16 cellular contexts compared by ENCODE assay signal in genomic region chr7:30752979-30753378, GRCh38. TPM values are rescaled to one million over a fixed set of nuclear protein-coding genes. Genes with fewer than 3 reads are reported as not detected.
DNase-seq lines count a peak whose midpoint lies in the region; ATAC-seq and TF ChIP-seq lines count a peak whose summit lies in the region.
"Had no signal": no experiment of that assay in that cellular context is flagged by ENCODE, and none has a peak within 500 bp of the region (broad histone marks: within the 10 kb centered on the region; RNA-seq: fewer than 3 reads in every experiment).

No MANE protein-coding gene starts in this region.

- H3K9me3 Mint-ChIP-seq in chondrocyte (ENCODE audit: low read depth): no peaks in the 10 kb centered on the region
- H3K9me3 Mint-ChIP-seq in WTC11: peaks cover 14% of the 10 kb centered on the region
- H3K9me3 Mint-ChIP-seq: activated T-helper 17 cell treated with anti-CD3 and anti-CD28 coated beads, Interleukin-2, amount 50 U/mL, for 72 hours had no signal

- CTCF ChIA-PET in WTC11 (lab: Charles Lee): no interaction called here

- in situ Hi-C loops in gastrocnemius medialis (cut with MboI; ENCODE audit: low sequenced_read_pairs in 4 of 4): no loop called here

- H3K4me1 Mint-ChIP-seq in chondrocyte (ENCODE audit: low read depth) (peaks cover 70% of the 10 kb centered on the region), WTC11 (no peaks in the 10 kb centered on the region)
- H3K4me1 Mint-ChIP-seq: activated T-helper 17 cell treated with anti-CD3 and anti-CD28 coated beads, Interleukin-2, amount 50 U/mL, for 72 hours had no signal

- H3K4me1 ChIP-seq in gastrocnemius medialis: peaks cover 52 to 55% of the 10 kb centered on the region in 2 donors
- H3K4me1 ChIP-seq: BLaER1 treated with 17β-estradiol and CSF1 and Interleukin-3, amounts not matched to agents 10 nM and 100 nM had no signal

- H3K36me3 Mint-ChIP-seq in chondrocyte (ENCODE audit: low read depth): peaks cover 10% of the 10 kb centered on the region
- peaks cover 3% of the 10 kb centered on the region; the same call in 1 of the 2 replicates for H3K36me3 Mint-ChIP-seq in WTC11

- H3K27ac ChIP-seq in gastrocnemius medialis: peak overlapping the region; percentile 66 to 77 (median 73)
- H3K27ac ChIP-seq: BLaER1 treated with 17β-estradiol and CSF1 and Interleukin-3, amounts not matched to agents 10 nM and 100 nM had no signal

- H3K27me3 Mint-ChIP-seq in chondrocyte (ENCODE audit: low read depth) (no peaks in the 10 kb centered on the region), WTC11 (ENCODE audit: low read depth) (peaks cover 2% of the 10 kb centered on the region; the same call in 1 of the 2 replicates)
- H3K27me3 Mint-ChIP-seq: activated T-helper 17 cell treated with anti-CD3 and anti-CD28 coated beads, Interleukin-2, amount 50 U/mL, for 72 hours had no signal

- ATAC-seq in left colon (peak; percentile 14), gastrocnemius medialis (peak; percentile 59 to 72), WTC11 (no peak)
- ATAC-seq: activated T-helper 17 cell treated with anti-CD3 and anti-CD28 coated beads, Interleukin-2, amount 50 U/mL, for 72 hours; HCT116 had no signal

- TF ChIP-seq POLR2A in gastrocnemius medialis (IDR thresholded peaks at IDR 0.05): no peak

- H3K27me3 ChIP-seq in gastrocnemius medialis: no peaks in the 10 kb centered on the region
- H3K27me3 ChIP-seq: BLaER1 treated with 17β-estradiol and CSF1 and Interleukin-3, amounts not matched to agents 10 nM and 100 nM had no signal

- no peaks in the 10 kb centered on the region for H3K36me3 ChIP-seq in gastrocnemius medialis
- H3K36me3 ChIP-seq: BLaER1 treated with 17β-estradiol and CSF1 and Interleukin-3, amounts not matched to agents 10 nM and 100 nM had no signal

- H3K9me3 ChIP-seq in gastrocnemius medialis: no peaks in the 10 kb centered on the region

- POLR2A ChIA-PET in WTC11 (lab: Charles Lee): no interaction called here

- peak overlapping the region; percentile 4 to 40 (median 23) for H3K4me3 ChIP-seq in gastrocnemius medialis
- H3K4me3 ChIP-seq: BLaER1 treated with 17β-estradiol and CSF1 and Interleukin-3, amounts not matched to agents 10 nM and 100 nM had no signal

- peak overlapping the region; percentile 78 for H3K27ac Mint-ChIP-seq in chondrocyte (ENCODE audit: unreplicated experiment)
- no peak overlapping the region for H3K27ac Mint-ChIP-seq in WTC11
- H3K27ac Mint-ChIP-seq: activated T-helper 17 cell treated with anti-CD3 and anti-CD28 coated beads, Interleukin-2, amount 50 U/mL, for 72 hours had no signal

- peak overlapping the region; percentile 80 for H3K4me3 Mint-ChIP-seq in chondrocyte (ENCODE audit: unreplicated experiment)
- no peak overlapping the region for H3K4me3 Mint-ChIP-seq in WTC11
- H3K4me3 Mint-ChIP-seq: activated T-helper 17 cell treated with anti-CD3 and anti-CD28 coated beads, Interleukin-2, amount 50 U/mL, for 72 hours had no signal

- intact Hi-C loops in left colon (cut with DNase I, micrococcal nuclease) (no loop called here), gastrocnemius medialis (cut with DNase I; ENCODE audit: low total_unique reads) (no loop called here)

- TF ChIP-seq CTCF in chondrocyte (IDR thresholded peaks at IDR 0.05): no peak
- no peak for TF ChIP-seq CTCF in gastrocnemius medialis (IDR thresholded peaks at IDR 0.05 in 4 of 5, conservative IDR thresholded peaks at IDR 0.05 in 1 of 5)
- no peak for TF ChIP-seq CTCF in WTC11 (IDR thresholded peaks at IDR 0.05)

- DNase-seq in DMS 273 (lab: John Stamatoyannopoulos, UW; ENCODE audit: unreplicated experiment): peak; percentile 95
- DNase-seq in chondrocyte (ENCODE audit: low spot score): no peak
- DNase-seq in left colon: peak; percentile 59 to 70
- DNase-seq in gastrocnemius medialis: peak; percentile 39 to 84
- DNase-seq in SKM-1 treated with dmso at 0.1 percent for 144 hours (lab: John Stamatoyannopoulos, UW; ENCODE audit: unreplicated experiment): no peak
- DNase-seq in activated gamma-delta T cell (lab: John Stamatoyannopoulos, UW): no peak
- no peak for DNase-seq in COLO829 (ENCODE audit: low spot score)
- no peak for DNase-seq in WTC11 (ENCODE audit: low spot score)
- DNase-seq: activated CD4-positive, CD25-positive, alpha-beta regulatory T cell treated with anti-CD3 and anti-CD28 coated beads, Interleukin-2, amount 50 U/mL, for 72 hours; effector CD8-positive, alpha-beta T cell; Kasumi-1; SHP77 treated with DMSO at 0.1 percent for 48 hours had no signal

TF ChIP-seq in WTC11, 78 proteins besides CTCF, POLR2A, EP300 and RAD21:
- TF ChIP-seq, protein P1, sequence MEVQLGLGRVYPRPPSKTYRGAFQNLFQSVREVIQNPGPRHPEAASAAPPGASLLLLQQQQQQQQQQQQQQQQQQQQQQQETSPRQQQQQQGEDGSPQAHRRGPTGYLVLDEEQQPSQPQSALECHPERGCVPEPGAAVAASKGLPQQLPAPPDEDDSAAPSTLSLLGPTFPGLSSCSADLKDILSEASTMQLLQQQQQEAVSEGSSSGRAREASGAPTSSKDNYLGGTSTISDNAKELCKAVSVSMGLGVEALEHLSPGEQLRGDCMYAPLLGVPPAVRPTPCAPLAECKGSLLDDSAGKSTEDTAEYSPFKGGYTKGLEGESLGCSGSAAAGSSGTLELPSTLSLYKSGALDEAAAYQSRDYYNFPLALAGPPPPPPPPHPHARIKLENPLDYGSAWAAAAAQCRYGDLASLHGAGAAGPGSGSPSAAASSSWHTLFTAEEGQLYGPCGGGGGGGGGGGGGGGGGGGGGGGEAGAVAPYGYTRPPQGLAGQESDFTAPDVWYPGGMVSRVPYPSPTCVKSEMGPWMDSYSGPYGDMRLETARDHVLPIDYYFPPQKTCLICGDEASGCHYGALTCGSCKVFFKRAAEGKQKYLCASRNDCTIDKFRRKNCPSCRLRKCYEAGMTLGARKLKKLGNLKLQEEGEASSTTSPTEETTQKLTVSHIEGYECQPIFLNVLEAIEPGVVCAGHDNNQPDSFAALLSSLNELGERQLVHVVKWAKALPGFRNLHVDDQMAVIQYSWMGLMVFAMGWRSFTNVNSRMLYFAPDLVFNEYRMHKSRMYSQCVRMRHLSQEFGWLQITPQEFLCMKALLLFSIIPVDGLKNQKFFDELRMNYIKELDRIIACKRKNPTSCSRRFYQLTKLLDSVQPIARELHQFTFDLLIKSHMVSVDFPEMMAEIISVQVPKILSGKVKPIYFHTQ (CRISPR knock-in tag; IDR thresholded peaks at IDR 0.05): no peak
- TF ChIP-seq, protein P2, sequence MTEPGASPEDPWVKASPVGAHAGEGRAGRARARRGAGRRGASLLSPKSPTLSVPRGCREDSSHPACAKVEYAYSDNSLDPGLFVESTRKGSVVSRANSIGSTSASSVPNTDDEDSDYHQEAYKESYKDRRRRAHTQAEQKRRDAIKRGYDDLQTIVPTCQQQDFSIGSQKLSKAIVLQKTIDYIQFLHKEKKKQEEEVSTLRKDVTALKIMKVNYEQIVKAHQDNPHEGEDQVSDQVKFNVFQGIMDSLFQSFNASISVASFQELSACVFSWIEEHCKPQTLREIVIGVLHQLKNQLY (CRISPR knock-in tag; IDR thresholded peaks at IDR 0.05): no peak
- TF ChIP-seq GRHL2 (CRISPR knock-in tag; IDR thresholded peaks at IDR 0.05; ENCODE audit: insufficient replicate concordance, severe bottlenecking): no peak
- TF ChIP-seq IRF2 (CRISPR knock-in tag; IDR thresholded peaks at IDR 0.05; ENCODE audit: borderline replicate concordance, low read depth): no peak
- no peak for TF ChIP-seq NR3C1 (CRISPR knock-in tag; conservative IDR thresholded peaks at IDR 0.05; ENCODE audit: low read depth)
- no peak for TF ChIP-seq AFF4 (CRISPR knock-in tag; IDR thresholded peaks at IDR 0.05; ENCODE audit: borderline replicate concordance)
- TF ChIP-seq ETV6 (CRISPR knock-in tag; IDR thresholded peaks at IDR 0.05): no peak
- no peak for TF ChIP-seq NFE2L1 (CRISPR knock-in tag; IDR thresholded peaks at IDR 0.05)
TF ChIP-seq in WTC11: peak in this region for 0.

RNA-seq across cellular contexts. Expression of gene INMT, which starts 1.0 kb away (rescaled TPM):
- total RNA-seq in chondrocyte: 5.6 to 73.2 TPM (median 70.1 TPM) in 3 replicates
- total RNA-seq in left colon: 1 to 10 TPM; 3.5 to 6.4 TPM
- total RNA-seq in gastrocnemius medialis: 1 to 10 TPM; 1.9 to 8.6 (median 5.5) TPM
- 3.5 to 5.6 TPM (median 4.4 TPM) in 3 replicates for total RNA-seq in WTC11 (2021)
- total RNA-seq: pulmonary artery endothelial cell had no signal

RNA-seq across cellular contexts. Expression of gene MINDY4, which starts 18.2 kb away (rescaled TPM):
- total RNA-seq in chondrocyte (5.3 to 6.3 TPM (median 5.8 TPM) in 3 replicates), left colon (1 to 10 TPM; 3.2 to 3.8 TPM), gastrocnemius medialis (1 to 10 TPM; 1.4 to 4.3 (median 3.0) TPM), WTC11 (2021) (1.8 to 2.2 TPM (median 2.0 TPM) in 3 replicates)

Comparison
In these comparisons a context has a peak if more than half of its experiments do, and no peak if none do; other contexts are left out.
1. DNase-seq: peak in DMS 273 (single experiment), left colon (2 of 2) and gastrocnemius medialis (2 of 2); none in chondrocyte (single experiment), SKM-1 treated with dmso at 0.1 percent for 144 hours (single experiment), activated gamma-delta T cell (single experiment), COLO829 (single experiment) and WTC11 (single experiment).